29 cellular contexts compared by ENCODE assay signal in the genomic region with DNA sequence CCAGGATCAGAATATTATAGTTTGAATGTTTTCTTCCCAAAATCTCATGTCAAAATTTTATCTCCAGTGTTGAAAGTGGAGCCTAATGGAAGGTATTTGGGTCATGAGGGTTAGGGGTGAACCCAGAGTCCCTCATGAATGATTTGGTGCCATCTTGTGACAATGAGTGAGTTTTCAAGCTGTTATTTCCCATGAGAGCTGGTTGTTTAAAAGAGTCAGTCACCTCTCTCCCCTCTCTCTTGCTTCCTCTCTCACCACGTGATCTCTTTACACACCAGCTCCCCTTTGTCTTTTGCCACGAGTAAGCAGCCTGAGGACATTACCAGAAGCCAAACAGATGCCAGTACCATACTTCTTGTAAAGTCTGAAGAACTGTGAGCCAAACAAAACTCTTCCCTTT.
DNase-seq lines count a peak whose midpoint lies in the region; ATAC-seq and TF ChIP-seq lines count a peak whose summit lies in the region.
"Had no signal": no experiment of that assay in that cellular context is flagged by ENCODE, and none has a peak within 500 bp of the region (broad histone marks: within the 10 kb centered on the region; RNA-seq: fewer than 3 reads in every experiment).

No MANE protein-coding gene starts in this region.

- peaks cover 4% of the 10 kb centered on the region for H3K79me1 ChIP-seq in trophoblast cell (ENCODE audit: low read length)

- no peak overlapping the region for H2BK5ac ChIP-seq in trophoblast cell (ENCODE audit: low read depth, low read length, poor library complexity)

- no peak overlapping the region for H4K91ac ChIP-seq in trophoblast cell (ENCODE audit: low read depth, low read length)

- H4K20me1 ChIP-seq in osteoblast (ENCODE audit: insufficient read depth, low read length): no peaks in the 10 kb centered on the region

- H2BK12ac ChIP-seq in trophoblast cell (ENCODE audit: low read length): no peak overlapping the region

- DNase-seq in A673 (ENCODE audit: low spot score) (peak; percentile 46), NCI-H146 treated with DMSO at 0.1 percent for 48 hours (lab: John Stamatoyannopoulos, UW; ENCODE audit: unreplicated experiment) (peak; percentile 60), epithelial cell of proximal tubule (ENCODE audit: low read depth) (no peak), hippocampal formation (lab: John Stamatoyannopoulos, UW) (no peak), nephron progenitor cell (no peak), osteoblast (ENCODE audit: insufficient read length, low spot score, missing footprints) (no peak), trophoblast cell (no peak)
- DNase-seq: activated CD4-positive, alpha-beta T cell treated with anti-CD3 and anti-CD28 coated beads for 48 hours; activated naive CD4-positive, alpha-beta T cell treated with anti-CD3 and anti-CD28 coated beads for 36 hours; activated T-cell treated with anti-CD3 and anti-CD28 coated beads, Interleukin-2, amount 50 U/mL, for 72 hours; amniotic stem cell; Calu3; esophagus squamous epithelium; gastrocnemius medialis; HFFc6; kidney glomerular epithelial cell; NCI-H2029; NCI-H446 treated with DMSO at 0.1 percent for 48 hours; right lobe of liver; SK-N-SH; stimulated activated naive CD4-positive, alpha-beta T cell treated with Interleukin-2 at 50 U/mL for 16 hours; T-helper 2 cell had no signal

- no peak overlapping the region for H3K9ac ChIP-seq in trophoblast cell (ENCODE audit: low read length)
- H3K9ac ChIP-seq: SK-N-SH had no signal

- CTCF ChIA-PET in A673 (lab: Charles Lee): no interaction called here

- H3K27me3 Mint-ChIP-seq in nephron progenitor cell (ENCODE audit: low read depth, poor library complexity): no peaks in the 10 kb centered on the region

- H3K4me3 ChIP-seq in A673 (ENCODE audit: low read depth, low read length, poor library complexity, severe bottlenecking) (no peak overlapping the region), epithelial cell of proximal tubule (ENCODE audit: low read depth, low read length) (no peak overlapping the region), osteoblast (ENCODE audit: insufficient read depth, low read length) (no peak overlapping the region), trophoblast cell (ENCODE audit: low read depth, low read length) (no peak overlapping the region)
- H3K4me3 ChIP-seq: breast epithelium, esophagus squamous epithelium, gastrocnemius medialis, hepatocyte, K562, lung, right lobe of liver had no signal

- no peak overlapping the region for H3K4me3 Mint-ChIP-seq in nephron progenitor cell
- H3K4me3 Mint-ChIP-seq: activated naive CD4-positive, alpha-beta T cell treated with anti-CD3 and anti-CD28 coated beads for 36 hours; activated T-cell treated with anti-CD3 and anti-CD28 coated beads, Interleukin-2, amount 50 U/mL, for 72 hours; HFFc6; neural crest cell had no signal

- no peak overlapping the region for H2AK5ac ChIP-seq in trophoblast cell (ENCODE audit: low read length)

- no peaks in the 10 kb centered on the region for H3K27me3 ChIP-seq in A673 (replicated peaks; ENCODE audit: insufficient read depth, low read depth, low read length, poor library complexity)
- H3K27me3 ChIP-seq in osteoblast (ENCODE audit: insufficient read depth, low read length): no peaks in the 10 kb centered on the region
- no peaks in the 10 kb centered on the region for H3K27me3 ChIP-seq in trophoblast cell (ENCODE audit: insufficient read depth, low read length)
- H3K27me3 ChIP-seq: breast epithelium, esophagus squamous epithelium, gastrocnemius medialis, hepatocyte, right lobe of liver had no signal

- H3K79me2 ChIP-seq in osteoblast (ENCODE audit: insufficient read depth, low read length): no peaks in the 10 kb centered on the region
- H3K79me2 ChIP-seq in trophoblast cell (ENCODE audit: control insufficient read depth, insufficient read depth, low read length, poor library complexity): no peaks in the 10 kb centered on the region
- H3K79me2 ChIP-seq: hepatocyte had no signal

- H4K12ac ChIP-seq in trophoblast cell (ENCODE audit: low read depth, low read length): no peak overlapping the region

- peak; percentile 54 for ATAC-seq in GM19324 (IDR thresholded peaks at IDR 0.05; ENCODE audit: low FRiP score, unreplicated experiment)
- ATAC-seq: activated T-cell treated with anti-CD3 and anti-CD28 coated beads, Interleukin-2, amount 50 U/mL, for 72 hours; gastrocnemius medialis; K562; right lobe of liver had no signal

- H3K23ac ChIP-seq in trophoblast cell (ENCODE audit: low read length): no peak overlapping the region

- H3K27ac ChIP-seq in A673 (ENCODE audit: low read depth, low read length, poor library complexity, severe bottlenecking) (no peak overlapping the region), osteoblast (ENCODE audit: low read depth, low read length) (no peak overlapping the region), trophoblast cell (ENCODE audit: low read depth, low read length) (no peak overlapping the region)
- H3K27ac ChIP-seq: breast epithelium, C4-2B, esophagus squamous epithelium, gastrocnemius medialis, hepatocyte, right lobe of liver had no signal

- TF ChIP-seq CTCF in A673 (conservative IDR thresholded peaks at IDR 0.05; ENCODE audit: low read depth, low read length) (peak; percentile 37), epithelial cell of proximal tubule (conservative IDR thresholded peaks at IDR 0.05; ENCODE audit: low read depth, low read length) (peak; percentile 44), nephron progenitor cell (IDR thresholded peaks at IDR 0.05) (no peak), osteoblast (IDR thresholded peaks at IDR 0.05; ENCODE audit: extremely low read depth, low read depth, low read length) (no peak)

- no peak overlapping the region for H3K4ac ChIP-seq in trophoblast cell (ENCODE audit: low read depth, low read length)

- H3K36me3 Mint-ChIP-seq in nephron progenitor cell (ENCODE audit: low read depth): no peaks in the 10 kb centered on the region

- H3K9me3 Mint-ChIP-seq in nephron progenitor cell: peaks cover 1% of the 10 kb centered on the region

- no peaks in the 10 kb centered on the region for H3K36me3 ChIP-seq in A673 (ENCODE audit: insufficient read depth, low read length, poor library complexity, severe bottlenecking)
- H3K36me3 ChIP-seq in osteoblast (ENCODE audit: insufficient read depth, low read length): no peaks in the 10 kb centered on the region
- no peaks in the 10 kb centered on the region for H3K36me3 ChIP-seq in trophoblast cell (ENCODE audit: control insufficient read depth in 1 of 2, insufficient read depth in 2 of 2, low read length in 2 of 2)
- H3K36me3 ChIP-seq: breast epithelium, esophagus squamous epithelium, gastrocnemius medialis, right lobe of liver had no signal

- H3K18ac ChIP-seq in trophoblast cell (ENCODE audit: low read length): no peak overlapping the region

- no CpG with 5 or more reads among the region's 2 CpGs for WGBS in trophoblast cell (ENCODE audit: extremely low coverage, insufficient coverage, insufficient read length)

- no peak overlapping the region for H2BK120ac ChIP-seq in trophoblast cell (ENCODE audit: insufficient read depth, low read length, poor library complexity)

- intact Hi-C loops in A673 (cut with micrococcal nuclease; ENCODE audit: unreplicated experiment): loop anchor here (5.0 kb wide), 1 partner anchor 156 kb away; no protein-coding TSS in a partner anchor

- H3K14ac ChIP-seq in trophoblast cell (ENCODE audit: low read length): no peak overlapping the region

- H3K4me2 ChIP-seq in osteoblast (ENCODE audit: insufficient read depth, low read length) (no peak overlapping the region), trophoblast cell (ENCODE audit: low read length) (no peak overlapping the region)
- H3K4me2 ChIP-seq: hepatocyte, SK-N-SH had no signal

- no peak overlapping the region for H4K8ac ChIP-seq in trophoblast cell (ENCODE audit: low read depth, low read length)

- BruUV-seq in A673 (replicated peaks; lab: Mats Ljungman, UMichigan): no TSS peak

- H3K9me3 ChIP-seq in A673 (ENCODE audit: low read depth, low read length, poor library complexity, severe bottlenecking): no peaks in the 10 kb centered on the region
- H3K9me3 ChIP-seq in osteoblast (ENCODE audit: low read depth, low read length): no peaks in the 10 kb centered on the region
- H3K9me3 ChIP-seq in trophoblast cell (ENCODE audit: insufficient read depth, low read depth, low read length): no peaks in the 10 kb centered on the region
- H3K9me3 ChIP-seq: breast epithelium, gastrocnemius medialis, right lobe of liver, SK-N-SH had no signal

- H3K4me1 ChIP-seq in A673 (ENCODE audit: insufficient read depth, low read length, poor library complexity, severe bottlenecking): peaks cover 9% of the 10 kb centered on the region
- H3K4me1 ChIP-seq in osteoblast (ENCODE audit: insufficient read depth, low read length): no peaks in the 10 kb centered on the region
- H3K4me1 ChIP-seq in trophoblast cell (ENCODE audit: control insufficient read depth in 1 of 2, insufficient read depth in 2 of 2, low read length in 2 of 2): peaks cover 0 to 6% of the 10 kb centered on the region in 2 experiments
- H3K4me1 ChIP-seq: breast epithelium, esophagus squamous epithelium, gastrocnemius medialis, right lobe of liver had no signal

- H2AFZ ChIP-seq in osteoblast (ENCODE audit: low read length) (no peak overlapping the region), trophoblast cell (ENCODE audit: insufficient read depth, low read length, poor library complexity) (no peak overlapping the region)
- H2AFZ ChIP-seq: hepatocyte had no signal

- H3K27ac Mint-ChIP-seq in nephron progenitor cell: no peak overlapping the region
- H3K27ac Mint-ChIP-seq: activated naive CD4-positive, alpha-beta T cell treated with anti-CD3 and anti-CD28 coated beads for 36 hours; activated T-cell treated with anti-CD3 and anti-CD28 coated beads, Interleukin-2, amount 50 U/mL, for 72 hours; HFFc6 had no signal

- H3K4me1 Mint-ChIP-seq in nephron progenitor cell: no peaks in the 10 kb centered on the region

- POLR2A ChIA-PET in A673 (lab: Charles Lee; ENCODE audit: low non-redundant PET): no interaction called here

Comparison
In these comparisons a context has a peak if more than half of its experiments do, and no peak if none do; other contexts are left out.
1. DNase-seq: peak in A673 (single experiment) and NCI-H146 treated with DMSO at 0.1 percent for 48 hours (single experiment); none in epithelial cell of proximal tubule (single experiment), hippocampal formation (0 of 2), nephron progenitor cell (single experiment), osteoblast (single experiment) and trophoblast cell (0 of 2).
2. CTCF ChIP-seq: peak in A673 (single experiment) and epithelial cell of proximal tubule (single experiment); none in nephron progenitor cell (single experiment) and osteoblast (single experiment).